Comparison of ENCODE assay signal across 8 cellular contexts in the genomic region with DNA sequence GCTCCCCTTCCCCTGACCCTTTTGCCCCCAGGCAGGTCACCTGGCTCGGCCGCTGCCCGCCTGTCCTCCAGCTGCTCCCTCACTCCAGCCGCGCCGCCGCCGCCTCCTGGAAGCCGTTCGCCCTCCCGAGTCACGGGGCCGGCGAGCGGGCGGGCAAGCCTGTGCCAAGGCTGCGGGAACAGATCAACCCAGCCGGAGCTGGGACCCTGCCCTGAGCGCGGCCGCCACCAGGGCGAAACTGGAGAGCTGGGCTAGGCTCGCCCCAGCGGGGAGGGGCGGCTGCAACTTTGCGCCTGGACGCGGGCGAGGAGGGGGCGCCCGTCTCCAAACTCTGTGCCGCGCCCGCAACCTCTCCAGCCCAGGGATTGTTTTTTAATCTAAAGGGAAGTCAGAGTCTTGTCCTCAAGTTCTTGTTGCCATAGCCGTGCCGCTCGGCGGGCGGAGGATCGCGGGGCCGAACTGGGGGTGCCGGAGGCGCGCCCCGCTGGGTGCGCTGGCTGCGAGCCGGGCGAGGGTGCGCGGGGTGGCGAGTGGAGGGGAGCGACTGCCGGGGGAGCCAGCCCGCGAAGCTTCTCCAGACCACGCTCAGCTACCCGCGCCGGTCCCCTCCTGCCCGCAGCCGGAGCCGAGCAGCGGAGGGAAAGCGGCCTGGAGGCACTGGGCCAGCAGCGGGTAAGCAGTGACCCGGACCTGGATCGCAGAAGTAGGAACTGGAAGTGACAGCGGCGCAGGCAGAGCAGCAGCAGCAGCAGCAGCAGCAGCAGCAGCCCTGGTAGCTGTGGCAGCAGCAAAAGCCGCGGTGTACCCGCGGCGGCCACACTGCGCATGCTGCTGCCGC. TPM values are rescaled to one million over a fixed set of nuclear protein-coding genes. Genes with fewer than 3 reads are reported as not detected.
A peak's percentile ranks its signal among the peaks of the same experiment; 100 is the strongest.
DNase-seq lines count a peak whose midpoint lies in the region; ATAC-seq, FAIRE-seq and TF ChIP-seq lines count a peak whose summit lies in the region.

No MANE protein-coding gene starts in this region.

- H3K36me3 Mint-ChIP-seq in activated naive CD8-positive, alpha-beta T cell treated with anti-CD3 and anti-CD28 coated beads, Interleukin-2, amount 50 U/mL, for 24 hours (ENCODE audit: low read depth), result peaks cover 7% of the 10 kb centered on the region

- FAIRE-seq in HTR-8/SVneo (lab: Jason Lieb, UNC), result no peak

- intact Hi-C loops in heart right ventricle (cut with DNase I), result loop anchor here in 5 of 10 donors (5.0 to 10.0 kb wide), 8 partner anchors 35 to 117 kb away; a partner anchor contains a TSS

- H3K4me3 ChIP-seq in RWPE2 (ENCODE audit: severe bottlenecking) (peak overlapping the region; percentile 27), heart right ventricle (peak overlapping the region; percentile 51 to 77 (median 74)), trophoblast cell (ENCODE audit: low read depth, low read length) (peak overlapping the region; percentile 66)

- H3K18ac ChIP-seq in trophoblast cell (ENCODE audit: low read length), result no peak overlapping the region

- no peak overlapping the region for H3K23ac ChIP-seq in trophoblast cell (ENCODE audit: low read length)

- peak overlapping the region; percentile 79 for H3K4me3 Mint-ChIP-seq in activated naive CD8-positive, alpha-beta T cell treated with anti-CD3 and anti-CD28 coated beads, Interleukin-2, amount 50 U/mL, for 24 hours

- no peak overlapping the region for H2AK5ac ChIP-seq in trophoblast cell (ENCODE audit: low read length)

- peak overlapping the region; percentile 52 for H2AFZ ChIP-seq in trophoblast cell (ENCODE audit: insufficient read depth, low read length, poor library complexity)

- WGBS in heart right ventricle, 2 donors, result 1% methylated on average over 45 to 70 of the region's 78 CpGs
- no CpG with 5 or more reads among the region's 78 CpGs for WGBS in trophoblast cell (ENCODE audit: extremely low coverage, insufficient coverage, insufficient read length)

- peak overlapping the region; percentile 12 for H4K91ac ChIP-seq in trophoblast cell (ENCODE audit: low read depth, low read length)

- H3K9me3 ChIP-seq in RWPE2 (ENCODE audit: severe bottlenecking) (no peaks in the 10 kb centered on the region), heart right ventricle (no peaks in the 10 kb centered on the region), trophoblast cell (ENCODE audit: insufficient read depth, low read depth, low read length) (no peaks in the 10 kb centered on the region)

- H3K9ac ChIP-seq in trophoblast cell (ENCODE audit: low read length), result no peak overlapping the region

- DNase-seq in Daoy (ENCODE audit: low read depth) (peak; percentile 74), HTR-8/SVneo (ENCODE audit: insufficient read length, low spot score) (peak; percentile 14), RWPE2 (ENCODE audit: low spot score) (no peak), heart right ventricle (peak; percentile 65 to 73), trophoblast cell (peak; percentile 45 to 65), amniotic stem cell (lab: John Stamatoyannopoulos, UW) (no peak)
- peak; percentile 47 for DNase-seq in activated naive CD8-positive, alpha-beta T cell treated with anti-CD3 and anti-CD28 coated beads, Interleukin-2, amount 50 U/mL, for 24 hours

- no peak overlapping the region for H2BK12ac ChIP-seq in trophoblast cell (ENCODE audit: low read length)

- H3K4me1 ChIP-seq in RWPE2 (ENCODE audit: insufficient read depth, poor library complexity, severe bottlenecking), result no peaks in the 10 kb centered on the region
- peaks cover 0 to 32% (median 17%) of the 10 kb centered on the region in 9 donors for H3K4me1 ChIP-seq in heart right ventricle
- H3K4me1 ChIP-seq in trophoblast cell (ENCODE audit: control insufficient read depth in 1 of 2, insufficient read depth in 2 of 2, low read length in 2 of 2), result peaks cover 2 to 4% of the 10 kb centered on the region in 2 experiments

- H3K27me3 ChIP-seq in RWPE2 (ENCODE audit: insufficient read depth, poor library complexity, severe bottlenecking), result peaks cover 12% of the 10 kb centered on the region
- peaks cover 0 to 7% (median 0%) of the 10 kb centered on the region in 7 donors for H3K27me3 ChIP-seq in heart right ventricle
- peaks cover 2% of the 10 kb centered on the region for H3K27me3 ChIP-seq in trophoblast cell (ENCODE audit: insufficient read depth, low read length)

- TF ChIP-seq CTCF in RWPE2 (IDR thresholded peaks at IDR 0.05; ENCODE audit: poor library complexity, severe bottlenecking) (no peak), heart right ventricle (IDR thresholded peaks at IDR 0.05) (peak in 7 of 9 donors; percentile 8 to 51 (median 29))

- H3K79me1 ChIP-seq in trophoblast cell (ENCODE audit: low read length), result no peaks in the 10 kb centered on the region

- peaks cover 62% of the 10 kb centered on the region for H3K4me1 Mint-ChIP-seq in activated naive CD8-positive, alpha-beta T cell treated with anti-CD3 and anti-CD28 coated beads, Interleukin-2, amount 50 U/mL, for 24 hours

- H4K12ac ChIP-seq in trophoblast cell (ENCODE audit: low read depth, low read length), result no peak overlapping the region

- ATAC-seq in GM21423 (IDR thresholded peaks at IDR 0.05; ENCODE audit: unreplicated experiment) (peak; percentile 74), RWPE2 (ENCODE audit: low read depth) (peak; percentile 74), heart right ventricle (peak; percentile 82 to 93 (median 89))
- peak; percentile 53 for ATAC-seq in activated naive CD8-positive, alpha-beta T cell treated with anti-CD3 and anti-CD28 coated beads, Interleukin-2, amount 50 U/mL, for 24 hours

- peak overlapping the region; percentile 60 for H4K8ac ChIP-seq in trophoblast cell (ENCODE audit: low read depth, low read length)

- H2BK5ac ChIP-seq in trophoblast cell (ENCODE audit: low read depth, low read length, poor library complexity), result no peak overlapping the region

- H2BK120ac ChIP-seq in trophoblast cell (ENCODE audit: insufficient read depth, low read length, poor library complexity), result no peak overlapping the region

- H3K9me3 Mint-ChIP-seq in activated naive CD8-positive, alpha-beta T cell treated with anti-CD3 and anti-CD28 coated beads, Interleukin-2, amount 50 U/mL, for 24 hours, result peaks cover 3% of the 10 kb centered on the region

- H3K27ac ChIP-seq in RWPE2 (ENCODE audit: poor library complexity, severe bottlenecking), result no peak overlapping the region
- H3K27ac ChIP-seq in heart right ventricle, result peak overlapping the region; percentile 92 to 97 (median 94)
- H3K27ac ChIP-seq in trophoblast cell (ENCODE audit: low read depth, low read length), result no peak overlapping the region

- no peak overlapping the region for H3K4ac ChIP-seq in trophoblast cell (ENCODE audit: low read depth, low read length)

- H3K36me3 ChIP-seq in RWPE2 (ENCODE audit: low read depth), result no peaks in the 10 kb centered on the region
- peaks cover 0 to 4% (median 0%) of the 10 kb centered on the region in 9 donors for H3K36me3 ChIP-seq in heart right ventricle
- no peaks in the 10 kb centered on the region for H3K36me3 ChIP-seq in trophoblast cell (ENCODE audit: control insufficient read depth in 1 of 2, insufficient read depth in 2 of 2, low read length in 2 of 2)

- H3K79me2 ChIP-seq in trophoblast cell (ENCODE audit: control insufficient read depth, insufficient read depth, low read length, poor library complexity), result no peaks in the 10 kb centered on the region

- H3K14ac ChIP-seq in trophoblast cell (ENCODE audit: low read length), result no peak overlapping the region

- peak overlapping the region; percentile 78 for H3K4me2 ChIP-seq in trophoblast cell (ENCODE audit: low read length)

- H3K27me3 Mint-ChIP-seq in activated naive CD8-positive, alpha-beta T cell treated with anti-CD3 and anti-CD28 coated beads, Interleukin-2, amount 50 U/mL, for 24 hours, result no peaks in the 10 kb centered on the region

- H3K27ac Mint-ChIP-seq in activated naive CD8-positive, alpha-beta T cell treated with anti-CD3 and anti-CD28 coated beads, Interleukin-2, amount 50 U/mL, for 24 hours, result no peak overlapping the region

RNA-seq across cellular contexts. Expression of a gene that starts 13.4 kb away (rescaled TPM):
- 3.3 and 7.6 TPM in 2 replicates for total RNA-seq in Daoy (2014; rRNA removed; shearing (Covaris generic))
- total RNA-seq in heart right ventricle, result 10 to 100 TPM; 39.5 to 88.0 (median 52.2) TPM
- 10 to 100 TPM; 15.3 to 16.5 TPM for polyA plus RNA-seq in heart right ventricle
- 0.44 and 0.46 TPM in 2 replicates for polyA plus RNA-seq in trophoblast cell (2013)

Comparison
In these comparisons a context has a peak if more than half of its experiments do, and no peak if none do; other contexts are left out.
1. DNase-seq: peak in Daoy (single experiment), HTR-8/SVneo (single experiment), activated naive CD8-positive, alpha-beta T cell treated with anti-CD3 and anti-CD28 coated beads, Interleukin-2, amount 50 U/mL, for 24 hours (single experiment), heart right ventricle (2 of 2) and trophoblast cell (2 of 2); none in RWPE2 (single experiment) and amniotic stem cell (single experiment).
2. H3K27ac ChIP-seq: peak in heart right ventricle (10 of 10); none in RWPE2 (single experiment) and trophoblast cell (single experiment).
3. Peak in every context shown above with its lines, with median percentiles within 50 percentile points of each other: ATAC-seq and H3K4me3 ChIP-seq.